Comparison of ENCODE assay signal across 9 cellular contexts in the genomic region with DNA sequence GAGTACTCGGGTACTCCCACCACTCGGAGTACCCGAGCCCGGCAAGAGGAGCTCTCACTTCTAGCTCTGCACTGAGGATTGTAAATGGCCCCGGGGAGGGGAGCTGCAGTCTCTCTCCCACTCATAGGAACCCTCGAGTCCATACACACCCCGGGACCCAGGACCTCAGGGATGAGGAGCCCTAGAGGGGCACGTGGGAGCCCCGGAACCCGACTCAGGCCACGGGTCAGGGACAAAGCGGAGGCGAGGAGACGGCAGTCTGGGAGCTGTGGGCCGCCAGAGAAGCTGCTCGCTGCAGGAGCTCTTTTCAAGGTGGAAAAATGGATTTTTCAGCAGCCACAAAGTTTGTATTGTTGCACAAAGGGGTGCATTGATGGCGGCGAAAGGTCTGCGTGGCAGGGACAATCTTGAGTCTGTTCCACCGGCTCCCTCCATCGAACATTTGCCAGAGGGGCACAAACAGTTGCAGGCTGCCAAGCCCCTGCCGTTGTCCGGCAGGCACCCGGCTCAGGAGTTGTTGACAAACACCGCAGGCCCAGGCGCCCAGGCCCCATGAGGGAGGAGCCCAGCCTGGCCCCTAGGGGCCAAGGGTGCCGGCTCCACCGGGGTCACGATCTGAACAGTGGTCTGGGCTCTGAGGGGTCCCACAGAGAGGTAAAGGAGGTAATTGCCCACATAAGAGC. TPM values are rescaled to one million over a fixed set of nuclear protein-coding genes. Genes with fewer than 3 reads are reported as not detected.
A peak's percentile ranks its signal among the peaks of the same experiment; 100 is the strongest.
DNase-seq lines count a peak whose midpoint lies in the region; ATAC-seq lines count a peak whose summit lies in the region.
"Had no signal": no experiment of that assay in that cellular context is flagged by ENCODE, and none has a peak within 500 bp of the region (broad histone marks: within the 10 kb centered on the region; RNA-seq: fewer than 3 reads in every experiment).

No MANE protein-coding gene starts in this region.

- DNase-seq in activated CD4-positive, alpha-beta T cell treated with anti-CD3 and anti-CD28 coated beads, Interleukin-2, amount 10 ng/mL, durations not matched to agents 7 days and 5 days = no peak
- DNase-seq in activated CD4-positive, alpha-beta T cell treated with anti-CD3 and anti-CD28 coated beads, Interleukin-2, amount 50 U/mL, for 4 hours = no peak
- DNase-seq in T-cell (no peak), retina (peak; percentile 51), NCI-H2107 (lab: John Stamatoyannopoulos, UW) (no peak), glomerular visceral epithelial cell (ENCODE audit: extremely low spot score) (no peak)
- DNase-seq: NCI-H446 treated with DMSO at 0.1 percent for 48 hours had no signal

- no peak overlapping the region for H3K27ac Mint-ChIP-seq in activated CD4-positive, alpha-beta T cell treated with anti-CD3 and anti-CD28 coated beads, Interleukin-2, amount 10 ng/mL, durations not matched to agents 7 days and 5 days
- H3K27ac Mint-ChIP-seq in T-cell = no peak overlapping the region

- CTCF ChIA-PET in activated CD4-positive, alpha-beta T cell treated with anti-CD3 and anti-CD28 coated beads, Interleukin-2, amount 10 ng/mL, durations not matched to agents 7 days and 5 days (lab: Charles Lee) = interaction anchor here (0.8 to 1.8 kb wide), 6 partner anchors 9 to 100 kb away, joined by 3 to 4 read pairs (median 4); no protein-coding TSS in a partner anchor
- CTCF ChIA-PET in T-cell (lab: Charles Lee) = interaction anchor here in 1 of 2 donors (1.1 kb wide), 1 partner anchor 35 kb away, joined by 3 read pairs; no protein-coding TSS in a partner anchor

- H3K9me3 Mint-ChIP-seq in activated CD4-positive, alpha-beta T cell treated with anti-CD3 and anti-CD28 coated beads, Interleukin-2, amount 10 ng/mL, durations not matched to agents 7 days and 5 days = no peaks in the 10 kb centered on the region
- peaks cover 0 to 3% (median 0%) of the 10 kb centered on the region in 3 donors for H3K9me3 Mint-ChIP-seq in T-cell

- H3K27me3 Mint-ChIP-seq in activated CD4-positive, alpha-beta T cell treated with anti-CD3 and anti-CD28 coated beads, Interleukin-2, amount 10 ng/mL, durations not matched to agents 7 days and 5 days = peaks cover 74% of the 10 kb centered on the region
- H3K27me3 Mint-ChIP-seq in T-cell = peaks cover 10 to 39% of the 10 kb centered on the region in 2 donors

- no peaks in the 10 kb centered on the region for H3K36me3 ChIP-seq in iPS-15b (ENCODE audit: control insufficient read depth, insufficient read depth, low read length)

- no peaks in the 10 kb centered on the region for H3K9me3 ChIP-seq in iPS-15b (ENCODE audit: control insufficient read depth, insufficient read depth, low read length)

- no peak for ATAC-seq in T-cell (replicated peaks in 1 of 4)
- ATAC-seq in GM21360 (IDR thresholded peaks at IDR 0.05; ENCODE audit: unreplicated experiment) = no peak

- H3K9ac ChIP-seq in iPS-15b (ENCODE audit: low read depth, low read length) = no peak overlapping the region

- H3K27me3 ChIP-seq in iPS-15b (ENCODE audit: control insufficient read depth, insufficient read depth, low read length) = peaks cover 99% of the 10 kb centered on the region

- peak overlapping the region; percentile 61 for H3K4me3 Mint-ChIP-seq in activated CD4-positive, alpha-beta T cell treated with anti-CD3 and anti-CD28 coated beads, Interleukin-2, amount 10 ng/mL, durations not matched to agents 7 days and 5 days
- peak overlapping the region; percentile 78 to 85 (median 80) for H3K4me3 Mint-ChIP-seq in T-cell

- H3K4me1 Mint-ChIP-seq in activated CD4-positive, alpha-beta T cell treated with anti-CD3 and anti-CD28 coated beads, Interleukin-2, amount 10 ng/mL, durations not matched to agents 7 days and 5 days = peaks cover 47% of the 10 kb centered on the region
- peaks cover 39 to 53% (median 47%) of the 10 kb centered on the region in 3 donors for H3K4me1 Mint-ChIP-seq in T-cell

- peak overlapping the region; percentile 63 for H3K4me3 ChIP-seq in iPS-15b (ENCODE audit: low read depth, low read length)

- H3K36me3 Mint-ChIP-seq in activated CD4-positive, alpha-beta T cell treated with anti-CD3 and anti-CD28 coated beads, Interleukin-2, amount 10 ng/mL, durations not matched to agents 7 days and 5 days (ENCODE audit: low read depth) = peaks cover 4% of the 10 kb centered on the region
- no peaks in the 10 kb centered on the region for H3K36me3 Mint-ChIP-seq in T-cell

- H3K4me1 ChIP-seq in iPS-15b (ENCODE audit: control insufficient read depth, insufficient read depth, low read length) = peaks cover 16% of the 10 kb centered on the region

- POLR2A ChIA-PET in activated CD4-positive, alpha-beta T cell treated with anti-CD3 and anti-CD28 coated beads, Interleukin-2, amount 10 ng/mL, durations not matched to agents 7 days and 5 days (lab: Charles Lee) = no interaction called here
- POLR2A ChIA-PET in T-cell (lab: Charles Lee) = interaction anchor here in 1 of 2 donors (0.5 to 0.6 kb wide), 2 partner anchors 171 to 399 kb away, joined by 3 to 6 read pairs; no protein-coding TSS in a partner anchor

RNA-seq across cellular contexts. Expression of gene FLI1, which starts 5.7 kb away (rescaled TPM):
- total RNA-seq in activated CD4-positive, alpha-beta T cell treated with anti-CD3 and anti-CD28 coated beads, Interleukin-2, amount 10 ng/mL, durations not matched to agents 7 days and 5 days = 100 to 1,000 TPM; 106 to 134 TPM
- total RNA-seq in T-cell = 100 to 1,000 TPM in 2 of 5 donors, 10 to 100 TPM in 3; 87.0 to 114 (median 94.6) TPM
